In the genomic region with DNA sequence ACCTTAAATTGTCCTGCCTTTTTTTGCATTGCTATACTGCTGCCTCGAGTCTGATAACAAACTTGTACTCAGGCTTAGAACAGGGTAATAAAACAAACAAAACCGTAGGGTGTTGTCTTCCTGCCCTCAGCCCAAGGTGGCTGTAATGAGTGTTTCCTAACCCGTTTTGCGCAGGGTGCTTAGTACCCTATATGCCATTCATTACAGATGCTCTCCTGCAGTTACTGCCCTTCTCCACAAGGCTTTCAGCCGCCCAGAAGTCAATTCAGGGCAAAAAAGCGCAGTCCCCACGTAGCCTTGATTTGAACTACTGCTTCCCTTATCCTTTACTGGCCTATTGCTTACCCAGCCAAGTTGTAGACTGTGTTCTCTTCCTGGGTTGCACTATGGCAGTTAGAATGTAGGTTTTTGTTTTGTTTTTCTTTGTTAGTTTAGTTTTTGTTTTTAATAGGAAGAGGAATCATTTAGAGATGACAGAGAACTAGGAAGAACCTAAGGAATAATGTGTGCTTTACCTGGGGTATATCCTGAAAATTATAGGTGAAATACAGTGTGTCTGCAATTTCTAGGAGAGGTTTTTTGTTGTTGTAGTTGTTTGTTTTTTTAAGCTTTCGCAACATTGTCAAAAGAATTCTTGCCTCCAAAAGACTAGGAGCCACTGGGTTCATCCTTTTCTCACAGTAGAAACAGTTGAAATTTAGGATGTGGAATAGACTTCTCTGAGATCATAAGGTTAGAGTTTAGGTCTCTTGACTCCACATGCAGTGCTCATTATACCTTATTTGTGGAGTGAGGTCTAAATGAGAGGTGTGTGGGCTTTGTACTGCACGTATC, we compare ENCODE assay signal across 8 cellular contexts. TPM values are rescaled to one million over a fixed set of nuclear protein-coding genes. Genes with fewer than 3 reads are reported as not detected.
DNase-seq lines count a peak whose midpoint lies in the region; ATAC-seq, FAIRE-seq and TF ChIP-seq lines count a peak whose summit lies in the region.

No MANE protein-coding gene starts in this region.

- peak; percentile 53 for ATAC-seq in GM21390 (IDR thresholded peaks at IDR 0.05; ENCODE audit: unreplicated experiment)

- peaks cover 18% of the 10 kb centered on the region for H3K36me3 ChIP-seq in SJCRH30
- H3K36me3 ChIP-seq in cardiac muscle cell = peaks cover 5% of the 10 kb centered on the region

- peaks cover 25% of the 10 kb centered on the region for H3K36me3 Mint-ChIP-seq in activated naive CD4-positive, alpha-beta T cell treated with anti-CD3 and anti-CD28 coated beads, Interleukin-2, amount 10 ng/mL, durations not matched to agents 7 days and 5 days

- H3K4me3 Mint-ChIP-seq in activated naive CD4-positive, alpha-beta T cell treated with anti-CD3 and anti-CD28 coated beads, Interleukin-2, amount 10 ng/mL, durations not matched to agents 7 days and 5 days = peak overlapping the region; percentile 82

- peak; percentile 65 for DNase-seq in DMS53 treated with DMSO at 0.1 percent for 48 hours (lab: John Stamatoyannopoulos, UW; ENCODE audit: unreplicated experiment)
- DNase-seq in HTR-8/SVneo (ENCODE audit: insufficient read length, low spot score) = peak; percentile 64
- peak; percentile 60 to 74 for DNase-seq in SJCRH30
- DNase-seq in activated naive CD4-positive, alpha-beta T cell treated with anti-CD3 and anti-CD28 coated beads, Interleukin-2, amount 10 ng/mL, durations not matched to agents 7 days and 5 days = peak; percentile 78
- peak; percentile 63 to 83 for DNase-seq in cardiac muscle cell (ENCODE audit: low read depth in 1 of 2, low spot score in 1 of 2)
- peak; percentile 33 for DNase-seq in putamen (ENCODE audit: low spot score)
- DNase-seq in mesenteric fat pad (ENCODE audit: low spot score) = no peak

- H3K27me3 Mint-ChIP-seq in activated naive CD4-positive, alpha-beta T cell treated with anti-CD3 and anti-CD28 coated beads, Interleukin-2, amount 10 ng/mL, durations not matched to agents 7 days and 5 days = no peaks in the 10 kb centered on the region

- H3K4me1 ChIP-seq in SJCRH30 (no peaks in the 10 kb centered on the region), cardiac muscle cell (ENCODE audit: low read depth) (peaks cover 4% of the 10 kb centered on the region)

- H3K9me3 Mint-ChIP-seq in activated naive CD4-positive, alpha-beta T cell treated with anti-CD3 and anti-CD28 coated beads, Interleukin-2, amount 10 ng/mL, durations not matched to agents 7 days and 5 days = no peaks in the 10 kb centered on the region

- H3K4me1 Mint-ChIP-seq in activated naive CD4-positive, alpha-beta T cell treated with anti-CD3 and anti-CD28 coated beads, Interleukin-2, amount 10 ng/mL, durations not matched to agents 7 days and 5 days = peaks cover 41% of the 10 kb centered on the region

- CTCF ChIA-PET in activated naive CD4-positive, alpha-beta T cell treated with anti-CD3 and anti-CD28 coated beads, Interleukin-2, amount 10 ng/mL, durations not matched to agents 7 days and 5 days (lab: Charles Lee) = interaction anchor here (0.9 to 2.6 kb wide), 8 partner anchors 11 to 168 kb away, joined by 3 to 15 read pairs (median 4); a partner anchor contains a TSS

- no peaks in the 10 kb centered on the region for H3K9me3 ChIP-seq in SJCRH30 (replicated peaks)
- H3K9me3 ChIP-seq in cardiac muscle cell (ENCODE audit: low read depth) = no peaks in the 10 kb centered on the region

- H3K4me3 ChIP-seq in SJCRH30 (peak overlapping the region; percentile 87), cardiac muscle cell (peak overlapping the region; percentile 80)

- peak; percentile 69 for TF ChIP-seq CTCF in cardiac muscle cell (IDR thresholded peaks at IDR 0.05; ENCODE audit: low read depth, low read length)

- H3K27ac ChIP-seq in SJCRH30 (no peak overlapping the region), cardiac muscle cell (no peak overlapping the region)

- no peak for FAIRE-seq in HTR-8/SVneo (lab: Jason Lieb, UNC)

- H3K27me3 ChIP-seq in SJCRH30 (no peaks in the 10 kb centered on the region), cardiac muscle cell (no peaks in the 10 kb centered on the region)

- peak overlapping the region; percentile 96 for H3K27ac Mint-ChIP-seq in activated naive CD4-positive, alpha-beta T cell treated with anti-CD3 and anti-CD28 coated beads, Interleukin-2, amount 10 ng/mL, durations not matched to agents 7 days and 5 days

RNA-seq across cellular contexts. Expression of a gene that starts 1.3 kb away (rescaled TPM):
- 26.0 and 28.0 TPM in 2 replicates for total RNA-seq in SJCRH30 (2014; rRNA removed; shearing (Covaris generic))
- total RNA-seq in cardiac muscle cell = 27.8 and 51.0 TPM in 2 replicates
- polyA plus RNA-seq in cardiac muscle cell = 16.7 and 23.9 TPM in 2 replicates
- total RNA-seq in mesenteric fat pad = 30.6 TPM

RNA-seq across cellular contexts. Expression of a gene that starts 1.4 kb away (rescaled TPM):
- total RNA-seq in SJCRH30 (2014; rRNA removed; shearing (Covaris generic)) = 3.7 and 3.8 TPM in 2 replicates
- total RNA-seq in cardiac muscle cell = 3.5 and 7.6 TPM in 2 replicates
- polyA plus RNA-seq in cardiac muscle cell = 10.3 and 11.4 TPM in 2 replicates
- 4.7 TPM for total RNA-seq in mesenteric fat pad

RNA-seq across cellular contexts. Expression of a gene that starts 41.3 kb away (rescaled TPM):
- total RNA-seq in SJCRH30 (2014; rRNA removed; shearing (Covaris generic)) = 51.5 and 52.4 TPM in 2 replicates
- total RNA-seq in cardiac muscle cell = 6.8 and 7.0 TPM in 2 replicates
- polyA plus RNA-seq in cardiac muscle cell = 3.8 and 4.4 TPM in 2 replicates
- 13.1 TPM for total RNA-seq in mesenteric fat pad

RNA-seq across cellular contexts. Expression of a gene that starts 57.3 kb away (rescaled TPM):
- 0.28 and 0.47 TPM in 2 replicates for total RNA-seq in SJCRH30 (2014; rRNA removed; shearing (Covaris generic))
- total RNA-seq in cardiac muscle cell (0.21 TPM in 1 of 2 replicates, not detected in the other), mesenteric fat pad (not detected)
- polyA plus RNA-seq in cardiac muscle cell = not detected in 2 replicates
